In the genomic region with DNA sequence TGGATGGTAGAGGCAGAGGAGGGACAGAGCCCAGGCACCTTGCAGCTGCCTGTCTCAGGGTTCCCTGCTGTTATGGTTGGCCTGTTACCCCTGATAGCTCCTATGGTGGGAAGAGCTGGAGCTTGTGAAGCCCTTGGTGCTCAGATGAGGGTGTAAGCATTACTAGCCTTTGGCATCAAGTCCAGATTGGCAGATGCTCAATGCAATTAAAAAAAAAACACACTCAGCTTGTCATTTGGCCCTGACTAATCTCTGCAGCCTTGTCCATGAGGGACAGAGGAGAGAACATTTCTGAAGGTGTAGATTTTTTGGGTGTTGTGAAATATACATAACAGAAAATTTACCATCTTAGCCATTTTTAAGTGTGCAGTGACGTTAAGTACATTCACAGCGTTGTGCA, we compare ENCODE assay signal across 18 cellular contexts.
"Had no signal": no experiment of that assay in that cellular context is flagged by ENCODE, and none has a peak within 500 bp of the region (broad histone marks: within the 10 kb centered on the region; RNA-seq: fewer than 3 reads in every experiment).

No MANE protein-coding gene starts in this region.

- H3K4me1 Mint-ChIP-seq: natural killer cell had no signal

- H3K9me3 Mint-ChIP-seq: natural killer cell, type B pancreatic cell had no signal

- FAIRE-seq: endometrium, frontal cortex, small intestine, urothelium cell line had no signal

- DNase-seq: effector memory CD4-positive, alpha-beta T cell; heart right ventricle; hypothalamus; islet precursor cell; mammary epithelial cell; natural killer cell; nucleus accumbens; ovary; right cardiac atrium; small intestine; stimulated activated CD4-positive, alpha-beta T cell treated with anti-CD3 and anti-CD28 coated beads, Interleukin-12 subunit alpha, Interleukin-12 subunit beta, amount 100 ng/mL, for 4 hours; stimulated activated naive CD4-positive, alpha-beta T cell treated with Interleukin-2 at 50 U/mL for 16 hours; thyroid gland had no signal

- H3K27ac Mint-ChIP-seq: natural killer cell, type B pancreatic cell had no signal

- H3K36me3 Mint-ChIP-seq: natural killer cell, type B pancreatic cell had no signal

- H3K4me3 Mint-ChIP-seq: natural killer cell, neural crest cell, type B pancreatic cell had no signal
